1 cellular context compared by ENCODE assay signal in the genomic region with DNA sequence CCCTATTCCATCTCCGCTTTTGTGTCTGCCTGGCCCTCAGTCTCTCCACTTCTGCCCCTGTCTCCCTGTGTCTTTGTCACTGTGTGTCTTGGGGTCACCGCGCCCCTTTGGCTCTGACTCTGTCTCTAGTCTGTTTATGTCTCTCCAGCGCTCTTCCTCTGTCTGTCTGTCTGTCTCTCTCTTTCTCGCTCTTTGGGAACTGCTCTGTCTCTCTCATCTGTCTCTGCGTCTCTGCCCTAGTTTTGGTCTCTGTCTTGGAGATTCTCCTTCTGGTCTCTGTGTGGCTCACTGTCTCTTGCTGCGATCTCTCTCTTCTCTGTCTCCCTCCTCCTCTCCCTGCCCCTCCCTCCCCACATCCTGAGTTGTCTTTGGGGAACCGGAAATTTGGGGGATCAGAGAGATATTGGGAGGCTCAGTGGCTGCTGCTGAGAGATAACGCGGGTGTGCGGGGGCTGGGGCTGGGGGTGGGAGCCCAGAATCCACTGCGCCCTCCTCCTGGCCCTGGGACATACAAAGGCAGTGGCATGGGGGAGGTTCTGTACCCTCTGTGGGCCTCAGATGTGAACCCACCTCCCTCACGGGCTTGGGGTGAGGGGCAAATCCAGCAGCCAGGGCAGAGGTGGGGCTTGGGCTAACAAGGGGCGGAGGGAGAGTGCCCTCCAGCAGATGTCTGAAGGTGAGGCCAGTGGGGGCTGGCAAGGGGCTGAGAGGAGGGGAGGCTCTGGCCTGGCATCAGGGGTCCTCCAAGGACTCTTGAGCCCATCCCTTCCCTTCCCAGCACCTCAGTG.
TF ChIP-seq lines count a peak whose summit lies in the region.

No MANE protein-coding gene starts in this region.

TF ChIP-seq in H1, 55 proteins besides CTCF, POLR2A, EP300 and RAD21:
- TF ChIP-seq, protein P1, sequence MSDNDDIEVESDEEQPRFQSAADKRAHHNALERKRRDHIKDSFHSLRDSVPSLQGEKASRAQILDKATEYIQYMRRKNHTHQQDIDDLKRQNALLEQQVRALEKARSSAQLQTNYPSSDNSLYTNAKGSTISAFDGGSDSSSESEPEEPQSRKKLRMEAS (IDR thresholded peaks at IDR 0.05), result no peak
- no peak for TF ChIP-seq SRF (IDR thresholded peaks at IDR 0.05; ENCODE audit: low read depth, low read length)
- TF ChIP-seq EZH2 (IDR thresholded peaks at IDR 0.05; ENCODE audit: low read depth, low read length, severe bottlenecking), result no peak
- no peak for TF ChIP-seq BCL11A (IDR thresholded peaks at IDR 0.05; ENCODE audit: low read depth in 2 of 2, low read length in 2 of 2)
- no peak for TF ChIP-seq GTF2F1 (IDR thresholded peaks at IDR 0.05; ENCODE audit: borderline replicate concordance, low read depth, low read length)
- no peak for TF ChIP-seq CHD2 (IDR thresholded peaks at IDR 0.05; ENCODE audit: low read length)
- TF ChIP-seq JUN (IDR thresholded peaks at IDR 0.05; ENCODE audit: low read depth, low read length), result no peak
- TF ChIP-seq BACH1 (IDR thresholded peaks at IDR 0.05; ENCODE audit: low read length), result no peak
- TF ChIP-seq, protein P2, sequence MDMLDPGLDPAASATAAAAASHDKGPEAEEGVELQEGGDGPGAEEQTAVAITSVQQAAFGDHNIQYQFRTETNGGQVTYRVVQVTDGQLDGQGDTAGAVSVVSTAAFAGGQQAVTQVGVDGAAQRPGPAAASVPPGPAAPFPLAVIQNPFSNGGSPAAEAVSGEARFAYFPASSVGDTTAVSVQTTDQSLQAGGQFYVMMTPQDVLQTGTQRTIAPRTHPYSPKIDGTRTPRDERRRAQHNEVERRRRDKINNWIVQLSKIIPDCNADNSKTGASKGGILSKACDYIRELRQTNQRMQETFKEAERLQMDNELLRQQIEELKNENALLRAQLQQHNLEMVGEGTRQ (IDR thresholded peaks at IDR 0.05; ENCODE audit: low read length), result no peak
- TF ChIP-seq POU5F1 (IDR thresholded peaks at IDR 0.05; ENCODE audit: low read depth, low read length), result no peak
- no peak for TF ChIP-seq SP1 (IDR thresholded peaks at IDR 0.05; ENCODE audit: low read depth, low read length)
- no peak for TF ChIP-seq CBX5 (IDR thresholded peaks at IDR 0.05; ENCODE audit: low read depth, low read length)
- TF ChIP-seq HDAC2 (IDR thresholded peaks at IDR 0.05; ENCODE audit: borderline replicate concordance in 1 of 2, low read depth in 2 of 2, low read length in 2 of 2), result no peak
- TF ChIP-seq TEAD4 (IDR thresholded peaks at IDR 0.05; ENCODE audit: low read depth, low read length), result no peak
